Comparison of ENCODE assay signal across 20 cellular contexts in the genomic region with DNA sequence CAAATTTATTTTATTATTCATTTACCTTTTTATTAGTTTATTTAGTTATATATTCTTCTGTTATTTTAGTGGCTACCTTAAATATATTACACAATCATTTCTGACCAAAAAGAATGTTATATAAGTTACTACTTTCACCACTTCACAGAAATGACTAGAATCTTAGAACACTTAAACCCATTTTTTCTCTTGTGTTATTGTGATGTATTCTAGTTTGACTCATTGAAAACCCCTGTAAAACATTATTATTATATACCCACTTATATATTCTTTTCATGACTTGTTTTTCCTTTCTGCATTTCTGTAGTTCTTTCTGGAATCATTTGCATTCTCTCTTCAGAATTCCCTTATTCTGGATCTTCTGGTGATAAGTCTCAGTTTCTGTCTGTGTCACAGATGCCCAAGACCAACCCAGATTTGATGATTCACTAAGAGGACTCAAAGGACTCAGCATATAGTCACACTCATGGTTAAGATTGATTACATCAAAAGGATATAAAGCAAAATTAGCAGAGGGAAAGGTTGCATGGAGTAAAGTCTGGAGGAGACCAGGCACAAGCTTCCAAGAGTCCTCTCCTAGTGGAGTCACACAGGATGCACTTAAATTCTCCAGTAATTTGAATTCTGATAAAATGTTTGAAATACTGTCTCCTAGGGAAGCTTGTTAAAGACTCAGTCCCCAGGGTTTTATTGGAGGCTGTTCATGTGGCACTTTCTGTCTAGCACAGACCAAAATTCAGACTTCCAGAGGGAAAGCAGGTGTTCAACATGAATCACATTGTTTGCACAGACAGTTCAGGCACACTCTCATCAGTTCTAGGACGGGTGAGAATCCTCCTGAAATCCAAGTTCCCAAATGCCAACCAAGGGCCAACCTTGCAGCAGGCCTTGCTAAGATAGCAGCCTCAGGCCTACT. TPM values are rescaled to one million over a fixed set of nuclear protein-coding genes. Genes with fewer than 3 reads are reported as not detected.
DNase-seq lines count a peak whose midpoint lies in the region; ATAC-seq, FAIRE-seq and TF ChIP-seq lines count a peak whose summit lies in the region.
"Had no signal": no experiment of that assay in that cellular context is flagged by ENCODE, and none has a peak within 500 bp of the region (broad histone marks: within the 10 kb centered on the region; RNA-seq: fewer than 3 reads in every experiment).

No MANE protein-coding gene starts in this region.

- H3K36me3 ChIP-seq in bronchial epithelial cell (ENCODE audit: control insufficient read depth, insufficient read depth, low read length) = no peaks in the 10 kb centered on the region
- no peaks in the 10 kb centered on the region for H3K36me3 ChIP-seq in small intestine (ENCODE audit: control insufficient read depth in 2 of 2, insufficient read depth in 2 of 2, low read length in 2 of 2)
- H3K36me3 ChIP-seq: adrenal gland, cardiac muscle cell had no signal

- H3K27me3 Mint-ChIP-seq in activated T-cell treated with anti-CD3 and anti-CD28 coated beads, Interleukin-2, amount 50 U/mL, for 72 hours (ENCODE audit: low read depth) = no peaks in the 10 kb centered on the region

- DNase-seq in activated T-cell treated with anti-CD3 and anti-CD28 coated beads, Interleukin-2, amount 50 U/mL, for 72 hours = no peak
- DNase-seq in activated T-cell treated with anti-CD3 and anti-CD28 coated beads, Interleukin-2, amount 50 U/mL, for 1 hour = no peak
- DNase-seq in M059J (ENCODE audit: low read depth) = peak; percentile 52
- peak; percentile 76 for DNase-seq in bronchial epithelial cell (ENCODE audit: low read depth)
- DNase-seq in small intestine = no peak
- no peak for DNase-seq in stimulated activated naive CD4-positive, alpha-beta T cell treated with Interleukin-2 at 50 U/mL for 16 hours (lab: John Stamatoyannopoulos, UW)
- no peak for DNase-seq in NCI-H2107 treated with DMSO at 0.1 percent for 48 hours (lab: John Stamatoyannopoulos, UW; ENCODE audit: unreplicated experiment)
- DNase-seq: activated CD4-positive, CD25-positive, alpha-beta regulatory T cell treated with anti-CD3 and anti-CD28 coated beads, Interleukin-2, amount 50 U/mL, for 72 hours; adrenal gland; midbrain; NCI-H1105; NCI-H2107; NCI-H774; stimulated activated CD4-positive, alpha-beta T cell treated with anti-CD3 and anti-CD28 coated beads, Interleukin-4, amount 100 ng/mL, for 24 hours; T-helper 9 cell had no signal

- H3K36me3 Mint-ChIP-seq in activated T-cell treated with anti-CD3 and anti-CD28 coated beads, Interleukin-2, amount 50 U/mL, for 72 hours (ENCODE audit: insufficient read depth in 2 of 2) = peaks cover 5 to 13% of the 10 kb centered on the region in 2 donors

- H3K4me3 ChIP-seq in bronchial epithelial cell (ENCODE audit: low read depth, low read length) (no peak overlapping the region), small intestine (ENCODE audit: low read depth in 1 of 2, low read length in 2 of 2) (no peak overlapping the region)
- H3K4me3 ChIP-seq: adrenal gland, cardiac muscle cell had no signal

- peaks cover 9% of the 10 kb centered on the region for H3K4me1 Mint-ChIP-seq in activated T-cell treated with anti-CD3 and anti-CD28 coated beads, Interleukin-2, amount 50 U/mL, for 72 hours (ENCODE audit: low read depth)

- WGBS in small intestine, 3 donors = 76 to 85% (median 78%) methylated on average over 1 of the region's 1 CpG

- no peak overlapping the region for H3K27ac ChIP-seq in small intestine (ENCODE audit: low read depth in 1 of 2, low read length in 1 of 2)
- H3K27ac ChIP-seq: adrenal gland, cardiac muscle cell, KMS-11 had no signal

- ATAC-seq in activated T-cell treated with anti-CD3 and anti-CD28 coated beads, Interleukin-2, amount 50 U/mL, for 72 hours (replicated peaks in 1 of 2) = peak; percentile 43 to 55
- ATAC-seq in GM18907 (IDR thresholded peaks at IDR 0.05; ENCODE audit: unreplicated experiment) = no peak
- ATAC-seq: left lobe of liver, SK-N-SH treated with all-trans-retinoic acid at 6 μM for 48 hours had no signal

- TF ChIP-seq CTCF in bronchial epithelial cell (IDR thresholded peaks at IDR 0.05; ENCODE audit: insufficient read depth, low read length, severe bottlenecking) = no peak

- H3K4me1 ChIP-seq in small intestine (ENCODE audit: control insufficient read depth in 2 of 2, insufficient read depth in 1 of 2, low read depth in 1 of 2, low read length in 1 of 2) = no peaks in the 10 kb centered on the region
- H3K4me1 ChIP-seq: adrenal gland had no signal

- no peak overlapping the region for H3K4me3 Mint-ChIP-seq in activated T-cell treated with anti-CD3 and anti-CD28 coated beads, Interleukin-2, amount 50 U/mL, for 72 hours

- no peak for FAIRE-seq in bronchial epithelial cell (lab: Jason Lieb, UNC)
- peak; percentile 51 for FAIRE-seq in small intestine (lab: Jason Lieb, UNC)

- no peak overlapping the region for H3K27ac Mint-ChIP-seq in activated T-cell treated with anti-CD3 and anti-CD28 coated beads, Interleukin-2, amount 50 U/mL, for 72 hours

- no peaks in the 10 kb centered on the region for H3K27me3 ChIP-seq in bronchial epithelial cell (ENCODE audit: control insufficient read depth, insufficient read depth, low read length)
- H3K27me3 ChIP-seq in small intestine (ENCODE audit: control insufficient read depth in 2 of 2, insufficient read depth in 2 of 2, low read length in 2 of 2) = no peaks in the 10 kb centered on the region
- H3K27me3 ChIP-seq: adrenal gland, cardiac muscle cell had no signal

- no peaks in the 10 kb centered on the region for H3K9me3 Mint-ChIP-seq in activated T-cell treated with anti-CD3 and anti-CD28 coated beads, Interleukin-2, amount 50 U/mL, for 72 hours

- H3K9me3 ChIP-seq in small intestine (ENCODE audit: control insufficient read depth, low read depth) = no peaks in the 10 kb centered on the region
- H3K9me3 ChIP-seq: adrenal gland had no signal

RNA-seq across cellular contexts. Expression of a gene that starts 7.7 kb away (rescaled TPM):
- total RNA-seq in activated T-cell treated with anti-CD3 and anti-CD28 coated beads, Interleukin-2, amount 50 U/mL, for 72 hours = 10 to 100 TPM; 18.1 to 23.9 TPM
- 26.3 and 27.1 TPM in 2 replicates for total RNA-seq in M059J (2014; rRNA removed; shearing (Covaris generic))
- total RNA-seq in bronchial epithelial cell = 1.1 and 1.8 TPM in 2 replicates
- 1 to 10 TPM; 1.3 to 6.7 (median 1.4) TPM for polyA plus RNA-seq in small intestine

Comparison
In these comparisons a context has a peak if more than half of its experiments do, and no peak if none do; other contexts are left out.
1. DNase-seq: peak in M059J (single experiment) and bronchial epithelial cell (single experiment); none in activated T-cell treated with anti-CD3 and anti-CD28 coated beads, Interleukin-2, amount 50 U/mL, for 72 hours (0 of 2), activated T-cell treated with anti-CD3 and anti-CD28 coated beads, Interleukin-2, amount 50 U/mL, for 1 hour (single experiment), small intestine (single experiment), stimulated activated naive CD4-positive, alpha-beta T cell treated with Interleukin-2 at 50 U/mL for 16 hours (single experiment) and NCI-H2107 treated with DMSO at 0.1 percent for 48 hours (single experiment).